Comparison of ENCODE assay signal across 8 cellular contexts in genomic region chr13:111184685-111185401, GRCh38.
DNase-seq lines count a peak whose midpoint lies in the region; ATAC-seq and TF ChIP-seq lines count a peak whose summit lies in the region.

No MANE protein-coding gene starts in this region.

- H3K4me3 ChIP-seq in BLaER1 treated with 17β-estradiol and CSF1 and Interleukin-3, amounts not matched to agents 10 nM and 100 nM = peak overlapping the region in 7 of 10 experiments; percentile 10 to 67 (median 49); a peak in 12 of 20 replicates
- peak overlapping the region; percentile 22 for H3K4me3 ChIP-seq in left ventricle myocardium inferior
- peak overlapping the region; percentile 58 for H3K4me3 ChIP-seq in thymus (ENCODE audit: low read length)

- CTCF ChIA-PET in activated B cell treated with CpG ODN at 0.5 μM for 24 hours (lab: Charles Lee) = interaction anchor here (0.6 to 4.6 kb wide), 6 partner anchors 18 to 117 kb away, joined by 3 to 22 read pairs (median 5); no protein-coding TSS in a partner anchor

- H3K4me3 Mint-ChIP-seq in activated B cell treated with CpG ODN at 0.5 μM for 24 hours = peak overlapping the region; percentile 80

- H3K36me3 Mint-ChIP-seq in activated B cell treated with CpG ODN at 0.5 μM for 24 hours (ENCODE audit: low read depth) = peaks cover 17% of the 10 kb centered on the region

- 10% methylated on average over 15 of the region's 15 CpGs for WGBS in thymus

- H3K9me3 Mint-ChIP-seq in activated B cell treated with CpG ODN at 0.5 μM for 24 hours = no peaks in the 10 kb centered on the region

- peaks cover 0 to 21% (median 12%) of the 10 kb centered on the region in 11 experiments; a peak in 14 of 22 replicates for H3K36me3 ChIP-seq in BLaER1 treated with 17β-estradiol and CSF1 and Interleukin-3, amounts not matched to agents 10 nM and 100 nM
- H3K36me3 ChIP-seq in left ventricle myocardium inferior (no peaks in the 10 kb centered on the region), thymus (ENCODE audit: control insufficient read depth, insufficient read depth) (peaks cover 21% of the 10 kb centered on the region)

- no peak for TF ChIP-seq CTCF in activated B cell treated with CpG ODN at 0.5 μM for 24 hours (IDR thresholded peaks at IDR 0.05)
- no peak for TF ChIP-seq CTCF in left ventricle myocardium inferior (IDR thresholded peaks at IDR 0.05; ENCODE audit: borderline replicate concordance)

- in situ Hi-C loops in GM18951 (cut with MboI; ENCODE audit: low sequenced_read_pairs, unreplicated experiment) = no loop called here

- H3K9me3 ChIP-seq in BLaER1 treated with 17β-estradiol and CSF1 and Interleukin-3, amounts not matched to agents 10 nM and 100 nM (replicated peaks in 1 of 11) = peaks cover 3 to 12% (median 5%) of the 10 kb centered on the region in 11 experiments; a peak in 17 of 22 replicates
- H3K9me3 ChIP-seq in left ventricle myocardium inferior (replicated peaks) (no peaks in the 10 kb centered on the region), thymus (ENCODE audit: control insufficient read depth) (no peaks in the 10 kb centered on the region)

- peak overlapping the region; percentile 87 to 99 (median 92) for H3K4me2 ChIP-seq in BLaER1 treated with 17β-estradiol and CSF1 and Interleukin-3, amounts not matched to agents 10 nM and 100 nM

- H3K4me1 Mint-ChIP-seq in activated B cell treated with CpG ODN at 0.5 μM for 24 hours = peaks cover 99% of the 10 kb centered on the region

- H3K27me3 Mint-ChIP-seq in activated B cell treated with CpG ODN at 0.5 μM for 24 hours = no peaks in the 10 kb centered on the region

- peaks cover 37 to 100% (median 83%) of the 10 kb centered on the region in 11 experiments for H4K20me1 ChIP-seq in BLaER1 treated with 17β-estradiol and CSF1 and Interleukin-3, amounts not matched to agents 10 nM and 100 nM

- no peaks in the 10 kb centered on the region; a peak in 1 of 22 replicates for H3K27me3 ChIP-seq in BLaER1 treated with 17β-estradiol and CSF1 and Interleukin-3, amounts not matched to agents 10 nM and 100 nM
- H3K27me3 ChIP-seq in left ventricle myocardium inferior (ENCODE audit: low read depth) (no peaks in the 10 kb centered on the region), thymus (ENCODE audit: control insufficient read depth, insufficient read depth) (no peaks in the 10 kb centered on the region)

- peaks cover 80 to 100% (median 100%) of the 10 kb centered on the region in 10 experiments for H3K4me1 ChIP-seq in BLaER1 treated with 17β-estradiol and CSF1 and Interleukin-3, amounts not matched to agents 10 nM and 100 nM
- H3K4me1 ChIP-seq in left ventricle myocardium inferior (peaks cover 80% of the 10 kb centered on the region), thymus (ENCODE audit: control insufficient read depth, insufficient read depth, low read length) (peaks cover 84% of the 10 kb centered on the region)

- peak overlapping the region; percentile 17 to 80 (median 60); a peak in 21 of 22 replicates for H3K9ac ChIP-seq in BLaER1 treated with 17β-estradiol and CSF1 and Interleukin-3, amounts not matched to agents 10 nM and 100 nM

- TF ChIP-seq POLR2A in GM18951 (IDR thresholded peaks at IDR 0.05; ENCODE audit: extremely low read depth, insufficient read depth, insufficient read length) = peak; percentile 40

- peak; percentile 77 for ATAC-seq in HG03095 (IDR thresholded peaks at IDR 0.05; ENCODE audit: unreplicated experiment)
- ATAC-seq in activated B cell treated with CpG ODN at 0.5 μM for 24 hours (ENCODE audit: low read depth) = peak; percentile 89

- intact Hi-C loops in activated B cell treated with CpG ODN at 0.5 μM for 24 hours (cut with micrococcal nuclease) = loop anchor here (1.0 to 2.0 kb wide), 10 partner anchors 8 to 509 kb away; partner anchors contain the start of gene ANKRD10
- intact Hi-C loops in left ventricle myocardium inferior (cut with micrococcal nuclease) = no loop called here

- peak; percentile 60 for DNase-seq in activated B cell treated with CpG ODN at 0.5 μM for 24 hours
- DNase-seq in left ventricle myocardium inferior = no peak
- no peak for DNase-seq in RPMI8226
- no peak for DNase-seq in NCI-H1048 (lab: John Stamatoyannopoulos, UW)

- POLR2A ChIA-PET in activated B cell treated with CpG ODN at 0.5 μM for 24 hours (lab: Charles Lee) = interaction anchor here (0.6 to 2.3 kb wide), 14 partner anchors 14 to 540 kb away, joined by 3 to 21 read pairs (median 5); partner anchors contain the start of gene ANKRD10

- H3K27ac Mint-ChIP-seq in activated B cell treated with CpG ODN at 0.5 μM for 24 hours = peak overlapping the region; percentile 94

- peak overlapping the region in 10 of 11 experiments; percentile 29 to 88 (median 70); a peak in 18 of 22 replicates for H3K27ac ChIP-seq in BLaER1 treated with 17β-estradiol and CSF1 and Interleukin-3, amounts not matched to agents 10 nM and 100 nM
- peak overlapping the region; percentile 83 for H3K27ac ChIP-seq in left ventricle myocardium inferior (replicated peaks)
- peak overlapping the region; percentile 96 for H3K27ac ChIP-seq in thymus (ENCODE audit: low read depth)
